In genomic region chr13:73598021-73598712, GRCh38 we compare ENCODE assay signal across 21 cellular contexts.
DNase-seq lines count a peak whose midpoint lies in the region; ATAC-seq and TF ChIP-seq lines count a peak whose summit lies in the region.
"Had no signal": no experiment of that assay in that cellular context is flagged by ENCODE, and none has a peak within 500 bp of the region (broad histone marks: within the 10 kb centered on the region; RNA-seq: fewer than 3 reads in every experiment).

No MANE protein-coding gene starts in this region.

- H3K36me3 ChIP-seq in SK-N-SH (replicated peaks in 1 of 2; ENCODE audit: control insufficient read depth in 1 of 2, insufficient read depth in 2 of 2, low read length in 1 of 2) (no peaks in the 10 kb centered on the region), fibroblast of lung (ENCODE audit: control insufficient read depth, insufficient read depth, low read length) (no peaks in the 10 kb centered on the region), skeletal muscle satellite cell (ENCODE audit: insufficient read depth, low read length) (no peaks in the 10 kb centered on the region)
- H3K36me3 ChIP-seq: pancreas, suprapubic skin had no signal

- no peaks in the 10 kb centered on the region; the same call in 1 of the 2 replicates for H3K27me3 ChIP-seq in SK-N-SH (ENCODE audit: insufficient read depth)
- H3K27me3 ChIP-seq in fibroblast of lung (ENCODE audit: control insufficient read depth, insufficient read depth, low read length) = no peaks in the 10 kb centered on the region
- no peaks in the 10 kb centered on the region for H3K27me3 ChIP-seq in skeletal muscle satellite cell (ENCODE audit: control insufficient read depth, insufficient read depth, low read length)
- H3K27me3 ChIP-seq: pancreas, suprapubic skin had no signal

- H3K9me3 Mint-ChIP-seq in activated CD8-positive, alpha-beta memory T cell treated with anti-CD3 and anti-CD28 coated beads, Interleukin-2, amount 10 ng/mL, durations not matched to agents 7 days and 5 days (ENCODE audit: low read depth) = peaks cover 2% of the 10 kb centered on the region
- H3K9me3 Mint-ChIP-seq: CD4-positive, alpha-beta T cell; central memory CD8-positive, alpha-beta T cell had no signal

- TF ChIP-seq RAD21 in SK-N-SH (IDR thresholded peaks at IDR 0.05; ENCODE audit: low read length) = no peak

- H2AFZ ChIP-seq in SK-N-SH (ENCODE audit: low read depth) (0 out of 2 replicates have a peak overlapping the region, but pooled peaks have one; percentile 22), fibroblast of lung (ENCODE audit: low read length) (no peak overlapping the region)

- CTCF ChIA-PET in SK-N-SH (lab: Yijun Ruan, JAX) = no interaction called here
- CTCF ChIA-PET in activated CD8-positive, alpha-beta memory T cell treated with anti-CD3 and anti-CD28 coated beads, Interleukin-2, amount 10 ng/mL, durations not matched to agents 7 days and 5 days (lab: Charles Lee) = interaction anchor here (1.3 kb wide), 1 partner anchor 10 kb away, joined by 3 read pairs; no protein-coding TSS in a partner anchor

- H3K9me2 ChIP-seq in SK-N-SH = no peaks in the 10 kb centered on the region

- no peak for TF ChIP-seq EP300 in SK-N-SH (IDR thresholded peaks at IDR 0.05; ENCODE audit: borderline replicate concordance in 1 of 2, low read depth in 1 of 2, low read length in 1 of 2)

- ATAC-seq in SK-N-SH treated with all-trans-retinoic acid at 6 μM for 48 hours = no peak
- ATAC-seq in activated CD8-positive, alpha-beta memory T cell treated with anti-CD3 and anti-CD28 coated beads, Interleukin-2, amount 10 ng/mL, durations not matched to agents 7 days and 5 days = no peak
- ATAC-seq: pancreas had no signal

- peaks cover 7% of the 10 kb centered on the region for H3F3A ChIP-seq in SK-N-SH (replicated peaks; ENCODE audit: insufficient read depth)

- H4K20me1 ChIP-seq in SK-N-SH (ENCODE audit: insufficient read depth) (no peaks in the 10 kb centered on the region), fibroblast of lung (ENCODE audit: control insufficient read depth, extremely low read depth, insufficient read depth, low read length) (no peaks in the 10 kb centered on the region)

- H3K27me3 Mint-ChIP-seq in activated CD8-positive, alpha-beta memory T cell treated with anti-CD3 and anti-CD28 coated beads, Interleukin-2, amount 10 ng/mL, durations not matched to agents 7 days and 5 days = peaks cover 2% of the 10 kb centered on the region
- H3K27me3 Mint-ChIP-seq: CD4-positive, alpha-beta T cell had no signal

- no peaks in the 10 kb centered on the region for H3K9me3 ChIP-seq in SK-N-SH
- no peaks in the 10 kb centered on the region for H3K9me3 ChIP-seq in fibroblast of lung (ENCODE audit: control insufficient read depth, insufficient read depth, low read depth, low read length)
- H3K9me3 ChIP-seq in skeletal muscle satellite cell (replicated peaks; ENCODE audit: low read length) = no peaks in the 10 kb centered on the region
- H3K9me3 ChIP-seq: pancreas, suprapubic skin had no signal

- POLR2A ChIA-PET in SK-N-SH (lab: Yijun Ruan, JAX) = no interaction called here

- H3K27ac ChIP-seq in SK-N-SH (ENCODE audit: low read depth in 2 of 2, low read length in 1 of 2) (no peak overlapping the region), fibroblast of lung (ENCODE audit: insufficient read depth, low read length) (no peak overlapping the region)
- H3K27ac ChIP-seq: pancreas, suprapubic skin had no signal

- WGBS in SK-N-SH (ENCODE audit: low lambda C conversion rate) = 34% methylated on average over 3 of the region's 3 CpGs

- no peaks in the 10 kb centered on the region for H3K36me3 Mint-ChIP-seq in activated CD8-positive, alpha-beta memory T cell treated with anti-CD3 and anti-CD28 coated beads, Interleukin-2, amount 10 ng/mL, durations not matched to agents 7 days and 5 days

- no peak overlapping the region for H3K27ac Mint-ChIP-seq in activated CD8-positive, alpha-beta memory T cell treated with anti-CD3 and anti-CD28 coated beads, Interleukin-2, amount 10 ng/mL, durations not matched to agents 7 days and 5 days
- H3K27ac Mint-ChIP-seq: activated naive CD4-positive, alpha-beta T cell treated with anti-CD3 and anti-CD28 coated beads, Interleukin-2, amount 50 U/mL, for 24 hours; CD4-positive, alpha-beta T cell had no signal

- H3K4me1 ChIP-seq in SK-N-SH (ENCODE audit: control insufficient read depth in 1 of 2, insufficient read depth in 2 of 2, low read depth in 1 of 2, low read length in 1 of 2) (no peaks in the 10 kb centered on the region), fibroblast of lung (ENCODE audit: control insufficient read depth, extremely low read depth, insufficient read depth, low read length) (no peaks in the 10 kb centered on the region), skeletal muscle satellite cell (ENCODE audit: control insufficient read depth, insufficient read depth, low read length) (peaks cover 18% of the 10 kb centered on the region)
- H3K4me1 ChIP-seq: pancreas, suprapubic skin had no signal

- DNase-seq in SK-N-SH = no peak
- DNase-seq in RKO (ENCODE audit: low spot score) = peak; percentile 41
- peak; percentile 58 to 75 for DNase-seq in fibroblast of lung (ENCODE audit: low read depth in 2 of 2)
- DNase-seq in cortex of kidney (lab: John Stamatoyannopoulos, UW) = no peak
- DNase-seq in NCI-H345 (lab: John Stamatoyannopoulos, UW) = no peak
- no peak for DNase-seq in activated CD8-positive, alpha-beta memory T cell treated with anti-CD3 and anti-CD28 coated beads, Interleukin-2, amount 10 ng/mL, durations not matched to agents 7 days and 5 days
- DNase-seq: activated CD4-positive, CD25-positive, alpha-beta regulatory T cell treated with anti-CD3 and anti-CD28 coated beads, Interleukin-2, amount 50 U/mL, for 72 hours; CD4-positive, alpha-beta T cell; head of caudate nucleus; Kasumi-1; kidney; NCI-H2029 treated with DMSO at 0.1 percent for 48 hours; NCI-H748 treated with DMSO at 0.1 percent for 48 hours; pancreas; RPMI8226; T-helper 2 cell had no signal

- H3K79me2 ChIP-seq in SK-N-SH (ENCODE audit: insufficient read depth) (no peaks in the 10 kb centered on the region), fibroblast of lung (ENCODE audit: control insufficient read depth, insufficient read depth, low read length) (no peaks in the 10 kb centered on the region)

- no peak overlapping the region for H3K4me3 Mint-ChIP-seq in activated CD8-positive, alpha-beta memory T cell treated with anti-CD3 and anti-CD28 coated beads, Interleukin-2, amount 10 ng/mL, durations not matched to agents 7 days and 5 days
- H3K4me3 Mint-ChIP-seq: activated naive CD4-positive, alpha-beta T cell treated with anti-CD3 and anti-CD28 coated beads, Interleukin-2, amount 50 U/mL, for 24 hours; CD4-positive, alpha-beta T cell; central memory CD8-positive, alpha-beta T cell had no signal

- TF ChIP-seq CTCF in SK-N-SH (IDR thresholded peaks at IDR 0.05) (no peak), fibroblast of lung (conservative IDR thresholded peaks at IDR 0.05 in 1 of 2, IDR thresholded peaks at IDR 0.05 in 1 of 2; ENCODE audit: low read depth in 1 of 2, low read length in 2 of 2) (no peak)

- peaks cover 8% of the 10 kb centered on the region for H3K4me1 Mint-ChIP-seq in activated CD8-positive, alpha-beta memory T cell treated with anti-CD3 and anti-CD28 coated beads, Interleukin-2, amount 10 ng/mL, durations not matched to agents 7 days and 5 days

- no peak overlapping the region for H3K9ac ChIP-seq in SK-N-SH
- no peak overlapping the region for H3K9ac ChIP-seq in fibroblast of lung (ENCODE audit: insufficient read depth, low read length)
- peak overlapping the region; percentile 45 for H3K9ac ChIP-seq in skeletal muscle satellite cell (ENCODE audit: low read depth, low read length)

- no peak overlapping the region for H3K4me2 ChIP-seq in SK-N-SH
- H3K4me2 ChIP-seq in fibroblast of lung (ENCODE audit: extremely low read depth, insufficient read depth, low read length) = no peak overlapping the region
- peak overlapping the region; percentile 28 for H3K4me2 ChIP-seq in skeletal muscle satellite cell (ENCODE audit: low read length)

- no peak overlapping the region for H3K4me3 ChIP-seq in SK-N-SH (ENCODE audit: low read depth in 2 of 2, low read length in 1 of 2)
- H3K4me3 ChIP-seq in fibroblast of lung (replicated peaks in 1 of 4; ENCODE audit: control extremely low read depth in 1 of 4, insufficient read depth in 1 of 4, low read depth in 3 of 4, low read length in 4 of 4) = no peak overlapping the region
- H3K4me3 ChIP-seq in skeletal muscle satellite cell (ENCODE audit: low read length) = no peak overlapping the region
- H3K4me3 ChIP-seq: pancreas, suprapubic skin had no signal

TF ChIP-seq in SK-N-SH, 30 proteins besides CTCF, POLR2A, EP300 and RAD21 (continues in another document):
- TF ChIP-seq SIN3A (IDR thresholded peaks at IDR 0.05; ENCODE audit: borderline replicate concordance, low read depth, low read length) (no peak), FOSL2 (IDR thresholded peaks at IDR 0.05; ENCODE audit: borderline replicate concordance, low read depth) (no peak), GABPA (IDR thresholded peaks at IDR 0.05; ENCODE audit: low read depth) (no peak), TCF12 (IDR thresholded peaks at IDR 0.05) (no peak), JUND (IDR thresholded peaks at IDR 0.05) (no peak), RCOR1 (IDR thresholded peaks at IDR 0.05; ENCODE audit: low read length) (no peak), ELF1 (IDR thresholded peaks at IDR 0.05) (no peak), TAF1 (IDR thresholded peaks at IDR 0.05; ENCODE audit: borderline replicate concordance, low read depth, low read length) (no peak)

TF ChIP-seq in SK-N-SH treated with all-trans-retinoic acid at 6 μM for 48 hours, 23 proteins besides CTCF, POLR2A, EP300 and RAD21:
- TF ChIP-seq BACH2 (CRISPR knock-in tag; IDR thresholded peaks at IDR 0.05; ENCODE audit: borderline replicate concordance) (no peak), TOX (CRISPR knock-in tag; IDR thresholded peaks at IDR 0.05; ENCODE audit: borderline replicate concordance) (no peak), ZNF8 (CRISPR knock-in tag; IDR thresholded peaks at IDR 0.05) (no peak), ESRRG (CRISPR knock-in tag; IDR thresholded peaks at IDR 0.05) (no peak), PPARA (CRISPR knock-in tag; IDR thresholded peaks at IDR 0.05; ENCODE audit: borderline replicate concordance) (no peak), ZFP3 (CRISPR knock-in tag; IDR thresholded peaks at IDR 0.05) (no peak), SNAI2 (CRISPR knock-in tag; IDR thresholded peaks at IDR 0.05) (no peak), ZFP30 (CRISPR knock-in tag; IDR thresholded peaks at IDR 0.05) (no peak)

Comparison
In these comparisons a context has a peak if more than half of its experiments do, and no peak if none do; other contexts are left out.
1. DNase-seq: peak in RKO (single experiment) and fibroblast of lung (2 of 2); none in SK-N-SH (single experiment), cortex of kidney (single experiment), NCI-H345 (single experiment) and activated CD8-positive, alpha-beta memory T cell treated with anti-CD3 and anti-CD28 coated beads, Interleukin-2, amount 10 ng/mL, durations not matched to agents 7 days and 5 days (single experiment).